ENCODE assay signal across 26 cellular contexts in the genomic region with DNA sequence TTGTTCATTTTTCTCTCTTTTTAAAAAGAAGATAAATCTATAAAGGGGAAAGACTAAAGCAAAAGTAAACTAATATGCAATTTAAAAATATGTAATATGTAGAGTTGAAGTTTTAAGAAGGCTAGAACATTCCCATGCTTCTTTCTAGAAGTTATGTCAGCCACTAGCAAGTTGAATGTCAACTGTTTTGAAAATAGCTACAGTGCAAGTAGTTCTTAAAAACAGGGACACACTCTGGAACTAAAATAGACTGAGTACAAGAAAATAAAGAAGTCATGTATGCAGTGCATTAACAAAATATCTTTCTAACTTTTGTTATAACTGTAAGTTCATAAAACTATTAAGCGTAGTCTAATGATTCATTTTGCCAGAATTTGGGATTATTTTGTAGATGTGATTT. TPM values are rescaled to one million over a fixed set of nuclear protein-coding genes. Genes with fewer than 3 reads are reported as not detected.
"Had no signal": no experiment of that assay in that cellular context is flagged by ENCODE, and none has a peak within 500 bp of the region (broad histone marks: within the 10 kb centered on the region; RNA-seq: fewer than 3 reads in every experiment).

No MANE protein-coding gene starts in this region.

- H3K27ac ChIP-seq: lower lobe of right lung, pancreas, prostate gland, skin epidermis, stomach, testis, thyroid gland, upper lobe of left lung, vagina had no signal

- H3K36me3 ChIP-seq: lower lobe of right lung, pancreas, prostate gland, thyroid gland, transverse colon, upper lobe of left lung, vagina had no signal

- ATAC-seq: lower lobe of right lung; naive thymus-derived CD8-positive, alpha-beta T cell; pancreas; sciatic nerve; stimulated activated naive B cell treated with anti-CD40 and anti-IgM and Interleukin-4, amounts not matched to agents 10 μg/mL and 1 μg/mL and 100 μg/mL, for 72 hours; stimulated activated naive CD8-positive, alpha-beta T cell treated with anti-CD3 and anti-CD28 coated beads, Interleukin-15, Interleukin-2, amounts not matched to agents 100 U/mL and 50 U/mL, for 24 hours had no signal

- H3K9me3 ChIP-seq: lower lobe of right lung, pancreas, prostate gland, stomach, testis, thyroid gland, transverse colon, upper lobe of left lung, vagina had no signal

- H3K27me3 ChIP-seq: pancreas, stomach, testis, thyroid gland, transverse colon, upper lobe of left lung, vagina had no signal

- DNase-seq: hypothalamus; immature natural killer cell; kidney; lower lobe of right lung; mesenchymal stem cell; naive thymus-derived CD8-positive, alpha-beta T cell; nucleus accumbens; pancreas; posterior cingulate gyrus; stimulated activated CD4-positive, alpha-beta T cell treated with anti-CD3 and anti-CD28 coated beads, Interleukin-12 subunit alpha, Interleukin-12 subunit beta, amount 100 ng/mL, for 4 hours; stimulated activated CD4-positive, alpha-beta T cell treated with anti-CD3 and anti-CD28 coated beads, Interleukin-15, amount 100 ng/mL, for 24 hours; stimulated activated CD4-positive, alpha-beta T cell treated with anti-CD3 and anti-CD28 coated beads, Interleukin-2, amount 100 ng/mL, for 24 hours; stimulated activated CD4-positive, alpha-beta T cell treated with anti-CD3 and anti-CD28 coated beads, Interleukin-4, amount 100 ng/mL, for 1 hour; stimulated activated naive B cell treated with anti-CD40 and anti-IgM and Interleukin-4, amounts not matched to agents 10 μg/mL and 1 μg/mL and 100 μg/mL, for 72 hours; stimulated activated naive CD8-positive, alpha-beta T cell treated with anti-CD3 and anti-CD28 coated beads, Interleukin-15, Interleukin-2, amounts not matched to agents 100 U/mL and 50 U/mL, for 24 hours; stomach; testis; thyroid gland; transverse colon; upper lobe of left lung had no signal

- H3K4me3 ChIP-seq: lower lobe of right lung, pancreas, prostate gland, skin epidermis, stomach, testis, thyroid gland, transverse colon, upper lobe of left lung, vagina had no signal

- H3K4me1 ChIP-seq: lower lobe of right lung, pancreas, prostate gland, stomach, testis, upper lobe of left lung, vagina had no signal

RNA-seq across cellular contexts. Expression of gene TAL2, which starts 40.0 kb away (rescaled TPM):
- total RNA-seq: lower lobe of right lung; mammary epithelial cell; naive thymus-derived CD8-positive, alpha-beta T cell; prostate gland; sciatic nerve; testis; thyroid gland; transverse colon; upper lobe of left lung; vagina had no signal
- polyA plus RNA-seq: immature natural killer cell, stomach, urinary bladder had no signal
